Comparison of ENCODE assay signal across 25 cellular contexts in the genomic region with DNA sequence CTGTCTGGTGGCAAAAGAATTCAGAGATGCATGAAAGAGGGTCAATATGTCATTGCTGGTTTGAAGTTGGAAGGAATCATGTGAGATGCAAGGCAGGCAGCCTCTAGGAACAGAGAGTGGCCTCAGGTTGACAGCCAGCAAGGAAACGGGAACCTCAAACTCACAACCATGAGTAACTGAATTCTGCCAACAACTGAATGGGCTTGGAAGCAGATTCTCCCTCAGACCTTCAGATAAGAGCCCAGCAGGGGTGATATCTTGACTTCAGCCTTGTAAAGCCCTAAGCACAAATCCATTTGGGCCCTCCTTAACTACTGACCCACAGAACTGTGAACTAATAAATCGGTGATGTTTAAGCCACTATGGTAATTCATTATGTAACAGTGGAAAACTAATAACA. TPM values are rescaled to one million over a fixed set of nuclear protein-coding genes. Genes with fewer than 3 reads are reported as not detected.
DNase-seq lines count a peak whose midpoint lies in the region; ATAC-seq and TF ChIP-seq lines count a peak whose summit lies in the region.
"Had no signal": no experiment of that assay in that cellular context is flagged by ENCODE, and none has a peak within 500 bp of the region (broad histone marks: within the 10 kb centered on the region; RNA-seq: fewer than 3 reads in every experiment).

No MANE protein-coding gene starts in this region.

- POLR2A ChIA-PET in activated CD4-positive, alpha-beta memory T cell treated with anti-CD3 and anti-CD28 coated beads for 36 hours (lab: Charles Lee) = no interaction called here
- POLR2A ChIA-PET in activated CD4-positive, alpha-beta memory T cell treated with anti-CD3 and anti-CD28 coated beads, Interleukin-2, amount 10 ng/mL, durations not matched to agents 7 days and 5 days (lab: Charles Lee) = no interaction called here
- POLR2A ChIA-PET in CD4-positive, alpha-beta T cell (lab: Charles Lee) = no interaction called here
- POLR2A ChIA-PET in naive thymus-derived CD4-positive, alpha-beta T cell (lab: Charles Lee) = no interaction called here

- H3K27me3 ChIP-seq in CD4-positive, alpha-beta T cell (ENCODE audit: control insufficient read depth, insufficient read depth, low read length) = no peaks in the 10 kb centered on the region
- no peaks in the 10 kb centered on the region for H3K27me3 ChIP-seq in naive thymus-derived CD4-positive, alpha-beta T cell (ENCODE audit: control insufficient read depth in 2 of 2, insufficient read depth in 2 of 2, low read length in 2 of 2)
- H3K27me3 ChIP-seq: cardiac muscle cell, colonic mucosa, hepatocyte, SJCRH30, upper lobe of right lung had no signal

- intact Hi-C loops in activated CD4-positive, alpha-beta memory T cell treated with anti-CD3 and anti-CD28 coated beads for 36 hours (cut with micrococcal nuclease) = no loop called here
- intact Hi-C loops in CD4-positive, alpha-beta T cell (cut with DNase I, micrococcal nuclease) = no loop called here
- intact Hi-C loops in naive thymus-derived CD4-positive, alpha-beta T cell (cut with micrococcal nuclease) = loop anchor here in 1 of 2 donors (2.0 kb wide), 1 partner anchor 13 kb away; no protein-coding TSS in a partner anchor

- H3K36me3 Mint-ChIP-seq in activated CD4-positive, alpha-beta memory T cell treated with anti-CD3 and anti-CD28 coated beads for 36 hours = peaks cover 55% of the 10 kb centered on the region
- peaks cover 72% of the 10 kb centered on the region for H3K36me3 Mint-ChIP-seq in activated CD4-positive, alpha-beta memory T cell treated with anti-CD3 and anti-CD28 coated beads, Interleukin-2, amount 10 ng/mL, durations not matched to agents 7 days and 5 days (ENCODE audit: low read depth)
- H3K36me3 Mint-ChIP-seq in CD4-positive, alpha-beta T cell (ENCODE audit: low read depth) = peaks cover 94% of the 10 kb centered on the region
- H3K36me3 Mint-ChIP-seq in activated naive CD8-positive, alpha-beta T cell = peaks cover 41% of the 10 kb centered on the region
- peaks cover 38 to 80% (median 68%) of the 10 kb centered on the region in 5 donors for H3K36me3 Mint-ChIP-seq in naive thymus-derived CD4-positive, alpha-beta T cell

- H3K36me3 ChIP-seq in naive thymus-derived CD4-positive, alpha-beta T cell (ENCODE audit: control insufficient read depth in 2 of 3, insufficient read depth in 3 of 3, low read length in 3 of 3) = peaks cover 5 to 36% (median 10%) of the 10 kb centered on the region in 3 experiments
- H3K36me3 ChIP-seq: colonic mucosa had no signal

- no peaks in the 10 kb centered on the region for H3K27me3 Mint-ChIP-seq in activated CD4-positive, alpha-beta memory T cell treated with anti-CD3 and anti-CD28 coated beads for 36 hours
- no peaks in the 10 kb centered on the region for H3K27me3 Mint-ChIP-seq in activated CD4-positive, alpha-beta memory T cell treated with anti-CD3 and anti-CD28 coated beads, Interleukin-2, amount 10 ng/mL, durations not matched to agents 7 days and 5 days
- no peaks in the 10 kb centered on the region for H3K27me3 Mint-ChIP-seq in CD4-positive, alpha-beta T cell
- no peaks in the 10 kb centered on the region for H3K27me3 Mint-ChIP-seq in activated naive CD8-positive, alpha-beta T cell
- no peaks in the 10 kb centered on the region for H3K27me3 Mint-ChIP-seq in naive thymus-derived CD4-positive, alpha-beta T cell
- H3K27me3 Mint-ChIP-seq: CD4-positive, CD25-positive, alpha-beta regulatory T cell had no signal

- no peak overlapping the region for H3K4me3 ChIP-seq in naive thymus-derived CD4-positive, alpha-beta T cell (ENCODE audit: low read length)
- H3K4me3 ChIP-seq: cardiac muscle cell, colonic mucosa, GM23248, hepatocyte, lower lobe of right lung, SJCRH30, upper lobe of right lung had no signal

- H3K27ac Mint-ChIP-seq in activated CD4-positive, alpha-beta memory T cell treated with anti-CD3 and anti-CD28 coated beads for 36 hours = peak overlapping the region; percentile 6
- H3K27ac Mint-ChIP-seq in activated CD4-positive, alpha-beta memory T cell treated with anti-CD3 and anti-CD28 coated beads, Interleukin-2, amount 10 ng/mL, durations not matched to agents 7 days and 5 days = no peak overlapping the region
- H3K27ac Mint-ChIP-seq in CD4-positive, alpha-beta T cell = peak overlapping the region; percentile 9
- peak overlapping the region; percentile 59 for H3K27ac Mint-ChIP-seq in activated naive CD8-positive, alpha-beta T cell
- peak overlapping the region in 6 of 9 donors; percentile 18 to 65 (median 48) for H3K27ac Mint-ChIP-seq in naive thymus-derived CD4-positive, alpha-beta T cell
- H3K27ac Mint-ChIP-seq: nephron had no signal

- DNase-seq in activated CD4-positive, alpha-beta memory T cell treated with anti-CD3 and anti-CD28 coated beads for 36 hours = no peak
- no peak for DNase-seq in activated CD4-positive, alpha-beta memory T cell treated with anti-CD3 and anti-CD28 coated beads, Interleukin-2, amount 10 ng/mL, durations not matched to agents 7 days and 5 days
- no peak for DNase-seq in CD4-positive, alpha-beta T cell
- no peak for DNase-seq in naive thymus-derived CD4-positive, alpha-beta T cell
- DNase-seq in HT-29 (ENCODE audit: low spot score) = no peak
- DNase-seq: activated naive CD4-positive, alpha-beta T cell treated with Interleukin-2 at 50 U/mL for 16 hours; activated T-cell treated with anti-CD3 and anti-CD28 coated beads, Interleukin-2, amount 50 U/mL, for 4 hours; CD4-positive, CD25-positive, alpha-beta regulatory T cell; colonic mucosa; effector CD4-positive, alpha-beta T cell; GM23248; lower lobe of right lung; NCI-H1417 treated with DMSO at 0.1 percent for 48 hours; NCI-H2081; NCI-H774; SJCRH30; stimulated activated CD4-positive, alpha-beta T cell treated with anti-CD3 and anti-CD28 coated beads, Interleukin-15, amount 100 ng/mL, for 24 hours; stimulated activated naive CD4-positive, alpha-beta T cell; upper lobe of right lung had no signal

- no peak for ATAC-seq in CD4-positive, alpha-beta T cell (ENCODE audit: poor library complexity)
- no peak for ATAC-seq in naive thymus-derived CD4-positive, alpha-beta T cell
- ATAC-seq in GM18502 (IDR thresholded peaks at IDR 0.05; ENCODE audit: poor library complexity, unreplicated experiment) = no peak
- ATAC-seq in HG02840 (IDR thresholded peaks at IDR 0.05; ENCODE audit: low FRiP score, unreplicated experiment) = no peak
- ATAC-seq: activated T-cell treated with anti-CD3 and anti-CD28 coated beads, Interleukin-2, amount 50 U/mL, for 4 hours; lower lobe of right lung; upper lobe of right lung had no signal

- H3K9me3 Mint-ChIP-seq in activated CD4-positive, alpha-beta memory T cell treated with anti-CD3 and anti-CD28 coated beads for 36 hours = peaks cover 2% of the 10 kb centered on the region
- H3K9me3 Mint-ChIP-seq in activated CD4-positive, alpha-beta memory T cell treated with anti-CD3 and anti-CD28 coated beads, Interleukin-2, amount 10 ng/mL, durations not matched to agents 7 days and 5 days = peaks cover 4% of the 10 kb centered on the region
- no peaks in the 10 kb centered on the region for H3K9me3 Mint-ChIP-seq in CD4-positive, alpha-beta T cell
- H3K9me3 Mint-ChIP-seq in activated naive CD8-positive, alpha-beta T cell (ENCODE audit: low read depth) = no peaks in the 10 kb centered on the region
- peaks cover 0 to 25% (median 5%) of the 10 kb centered on the region in 11 donors for H3K9me3 Mint-ChIP-seq in naive thymus-derived CD4-positive, alpha-beta T cell

- H3K27ac ChIP-seq in CD4-positive, alpha-beta T cell (ENCODE audit: low read depth, low read length) = no peak overlapping the region
- H3K27ac ChIP-seq in naive thymus-derived CD4-positive, alpha-beta T cell (ENCODE audit: low read depth, low read length) = no peak overlapping the region
- H3K27ac ChIP-seq: cardiac muscle cell, colonic mucosa, GM23248, hepatocyte, lower lobe of right lung, SJCRH30, upper lobe of right lung had no signal

- peaks cover under 1% of the 10 kb centered on the region for H3K9me3 ChIP-seq in CD4-positive, alpha-beta T cell (ENCODE audit: control insufficient read depth, low read length)
- H3K9me3 ChIP-seq in naive thymus-derived CD4-positive, alpha-beta T cell (ENCODE audit: control insufficient read depth in 2 of 3, low read length in 3 of 3) = peaks cover 0 to under 1% (median 0%) of the 10 kb centered on the region in 3 experiments
- H3K9me3 ChIP-seq: colonic mucosa, SJCRH30 had no signal

- H3K4me1 ChIP-seq in naive thymus-derived CD4-positive, alpha-beta T cell (ENCODE audit: control insufficient read depth in 2 of 2, insufficient read depth in 2 of 2, low read length in 2 of 2) = peaks cover 15 to 18% of the 10 kb centered on the region in 2 donors
- H3K4me1 ChIP-seq: colonic mucosa, SJCRH30 had no signal

- H3K4me3 Mint-ChIP-seq in activated CD4-positive, alpha-beta memory T cell treated with anti-CD3 and anti-CD28 coated beads for 36 hours = no peak overlapping the region
- H3K4me3 Mint-ChIP-seq in activated CD4-positive, alpha-beta memory T cell treated with anti-CD3 and anti-CD28 coated beads, Interleukin-2, amount 10 ng/mL, durations not matched to agents 7 days and 5 days = no peak overlapping the region
- no peak overlapping the region for H3K4me3 Mint-ChIP-seq in CD4-positive, alpha-beta T cell
- no peak overlapping the region for H3K4me3 Mint-ChIP-seq in activated naive CD8-positive, alpha-beta T cell
- peak overlapping the region in 3 of 10 donors; percentile 5 to 17 (median 6) for H3K4me3 Mint-ChIP-seq in naive thymus-derived CD4-positive, alpha-beta T cell
- H3K4me3 Mint-ChIP-seq: activated T-cell treated with anti-CD3 and anti-CD28 coated beads, Interleukin-2, amount 50 U/mL, for 4 hours; nephron had no signal

- peaks cover 71% of the 10 kb centered on the region for H3K4me1 Mint-ChIP-seq in activated CD4-positive, alpha-beta memory T cell treated with anti-CD3 and anti-CD28 coated beads for 36 hours (ENCODE audit: low read depth)
- H3K4me1 Mint-ChIP-seq in activated CD4-positive, alpha-beta memory T cell treated with anti-CD3 and anti-CD28 coated beads, Interleukin-2, amount 10 ng/mL, durations not matched to agents 7 days and 5 days = peaks cover 41% of the 10 kb centered on the region
- H3K4me1 Mint-ChIP-seq in CD4-positive, alpha-beta T cell (ENCODE audit: low read depth) = peaks cover 80% of the 10 kb centered on the region
- peaks cover 78% of the 10 kb centered on the region for H3K4me1 Mint-ChIP-seq in activated naive CD8-positive, alpha-beta T cell (ENCODE audit: low read depth)
- peaks cover 41 to 89% (median 82%) of the 10 kb centered on the region in 7 donors for H3K4me1 Mint-ChIP-seq in naive thymus-derived CD4-positive, alpha-beta T cell
- H3K4me1 Mint-ChIP-seq: nephron had no signal

- no peak for TF ChIP-seq CTCF in CD4-positive, alpha-beta T cell (IDR thresholded peaks at IDR 0.05)

- CTCF ChIA-PET in activated CD4-positive, alpha-beta memory T cell treated with anti-CD3 and anti-CD28 coated beads for 36 hours (lab: Charles Lee) = no interaction called here
- CTCF ChIA-PET in activated CD4-positive, alpha-beta memory T cell treated with anti-CD3 and anti-CD28 coated beads, Interleukin-2, amount 10 ng/mL, durations not matched to agents 7 days and 5 days (lab: Charles Lee) = no interaction called here
- CTCF ChIA-PET in CD4-positive, alpha-beta T cell (lab: Charles Lee) = no interaction called here
- CTCF ChIA-PET in naive thymus-derived CD4-positive, alpha-beta T cell (lab: Charles Lee) = no interaction called here

RNA-seq across cellular contexts. Expression of a gene that starts 35.8 kb away (rescaled TPM):
- total RNA-seq in activated CD4-positive, alpha-beta memory T cell treated with anti-CD3 and anti-CD28 coated beads for 36 hours = 10 to 100 TPM; 76.8 to 82.8 TPM
- 100 to 1,000 TPM; 134 to 161 TPM for total RNA-seq in activated CD4-positive, alpha-beta memory T cell treated with anti-CD3 and anti-CD28 coated beads, Interleukin-2, amount 10 ng/mL, durations not matched to agents 7 days and 5 days
- 100 to 1,000 TPM; 212 to 218 TPM for total RNA-seq in CD4-positive, alpha-beta T cell
- total RNA-seq in naive thymus-derived CD4-positive, alpha-beta T cell = 100 to 1,000 TPM; 156 to 224 (median 180) TPM
- polyA plus RNA-seq in naive thymus-derived CD4-positive, alpha-beta T cell = 100 to 1,000 TPM in 1 of 2 donors, 10 to 100 TPM in 1; 72.5 to 102 TPM
- total RNA-seq in HT-29 (2014; rRNA removed; shearing (Covaris generic)) = 24.6 and 27.1 TPM in 2 replicates
